In the genomic region with DNA sequence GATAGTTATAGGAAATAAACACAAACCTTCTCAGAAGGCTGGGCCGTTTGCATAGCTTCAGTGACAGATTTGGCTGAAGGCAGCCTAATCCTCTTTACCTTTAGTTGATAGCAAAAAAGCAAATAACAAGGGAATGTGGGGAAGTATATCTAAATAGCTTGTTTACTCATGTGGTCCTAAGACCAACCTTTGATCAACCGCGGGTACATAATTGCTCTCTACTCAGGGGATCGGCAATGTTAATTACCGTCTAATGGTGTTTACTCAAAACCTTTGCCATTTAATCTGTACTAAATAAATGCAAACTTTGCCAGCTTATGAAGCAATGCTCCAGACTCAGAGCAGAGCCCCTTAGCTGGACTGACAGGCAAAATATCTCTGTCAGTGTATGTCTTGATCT, we compare ENCODE assay signal across 24 cellular contexts.
"Had no signal": no experiment of that assay in that cellular context is flagged by ENCODE, and none has a peak within 500 bp of the region (broad histone marks: within the 10 kb centered on the region; RNA-seq: fewer than 3 reads in every experiment).

No MANE protein-coding gene starts in this region.

- H3K27ac Mint-ChIP-seq: activated B cell treated with CpG ODN at 0.5 μM for 24 hours; activated CD4-positive, alpha-beta memory T cell treated with anti-CD3 and anti-CD28 coated beads for 36 hours; activated naive CD4-positive, alpha-beta T cell treated with anti-CD3 and anti-CD28 coated beads, Interleukin-2, amount 50 U/mL, for 72 hours; activated naive CD8-positive, alpha-beta T cell treated with anti-CD3 and anti-CD28 coated beads, Interleukin-2, amount 50 U/mL, for 24 hours; activated T-helper 2 cell treated with anti-CD3 and anti-CD28 coated beads, Interferon-gamma antibody, Interleukin-2, Interleukin-4, amounts not matched to agents 10 μg/mL and 5 μg/mL and 100 μg/mL, durations not matched to agents 14 hours and 24 hours and 36 hours; T-helper 17 cell had no signal

- H3K4me3 ChIP-seq: ascending aorta, K562, Peyer's patch had no signal

- DNase-seq: activated B cell treated with CpG ODN at 0.5 μM for 24 hours; activated CD4-positive, alpha-beta memory T cell treated with anti-CD3 and anti-CD28 coated beads for 36 hours; activated CD4-positive, alpha-beta T cell treated with anti-CD3 and anti-CD28 coated beads for 1 hour; activated CD4-positive, alpha-beta T cell treated with anti-CD3 and anti-CD28 coated beads, Interleukin-2, amount 10 ng/mL, durations not matched to agents 7 days and 5 days; activated CD8-positive, alpha-beta memory T cell treated with anti-CD3 and anti-CD28 coated beads for 24 hours; activated naive CD8-positive, alpha-beta T cell treated with anti-CD3 and anti-CD28 coated beads, Interleukin-2, amount 50 U/mL, for 24 hours; activated T-cell treated with anti-CD3 and anti-CD28 coated beads, Interleukin-2, amount 50 U/mL, for 72 hours; amniotic stem cell; body of pancreas; central memory CD4-positive, alpha-beta T cell; Karpas-422; NCI-H1105 treated with DMSO at 0.1 percent for 48 hours; NCI-H1436 treated with DMSO at 0.1 percent for 48 hours; NCI-H187; NCI-H510A treated with DMSO at 0.1 percent for 48 hours; NCI-H774; Peyer's patch; SHP77; T-helper 17 cell; T-helper 9 cell had no signal

- H3K9me3 Mint-ChIP-seq: activated B cell treated with CpG ODN at 0.5 μM for 24 hours; activated CD4-positive, alpha-beta memory T cell treated with anti-CD3 and anti-CD28 coated beads for 36 hours; activated CD4-positive, alpha-beta T cell treated with anti-CD3 and anti-CD28 coated beads, Interleukin-2, amount 10 ng/mL, durations not matched to agents 7 days and 5 days; activated naive CD4-positive, alpha-beta T cell treated with anti-CD3 and anti-CD28 coated beads, Interleukin-2, amount 50 U/mL, for 72 hours; activated naive CD8-positive, alpha-beta T cell treated with anti-CD3 and anti-CD28 coated beads, Interleukin-2, amount 50 U/mL, for 24 hours; activated T-cell treated with anti-CD3 and anti-CD28 coated beads, Interleukin-2, amount 50 U/mL, for 72 hours; activated T-helper 2 cell treated with anti-CD3 and anti-CD28 coated beads, Interferon-gamma antibody, Interleukin-2, Interleukin-4, amounts not matched to agents 10 μg/mL and 5 μg/mL and 100 μg/mL, durations not matched to agents 14 hours and 24 hours and 36 hours had no signal

- H3K4me1 ChIP-seq: ascending aorta, Peyer's patch had no signal

- H3K27ac ChIP-seq: ascending aorta, body of pancreas, Peyer's patch had no signal

- H3K9me3 ChIP-seq: ascending aorta, body of pancreas, Peyer's patch had no signal

- ATAC-seq: activated naive CD4-positive, alpha-beta T cell treated with anti-CD3 and anti-CD28 coated beads, Interleukin-2, amount 50 U/mL, for 72 hours; activated naive CD8-positive, alpha-beta T cell treated with anti-CD3 and anti-CD28 coated beads, Interleukin-2, amount 50 U/mL, for 24 hours; activated T-cell treated with anti-CD3 and anti-CD28 coated beads, Interleukin-2, amount 50 U/mL, for 72 hours; body of pancreas; K562; T-helper 17 cell had no signal

- H3K27me3 ChIP-seq: ascending aorta, body of pancreas, Peyer's patch had no signal

- H3K4me3 Mint-ChIP-seq: activated B cell treated with CpG ODN at 0.5 μM for 24 hours; activated CD4-positive, alpha-beta memory T cell treated with anti-CD3 and anti-CD28 coated beads for 36 hours; activated CD4-positive, alpha-beta T cell treated with anti-CD3 and anti-CD28 coated beads, Interleukin-2, amount 10 ng/mL, durations not matched to agents 7 days and 5 days; activated naive CD8-positive, alpha-beta T cell treated with anti-CD3 and anti-CD28 coated beads, Interleukin-2, amount 50 U/mL, for 24 hours; activated T-cell treated with anti-CD3 and anti-CD28 coated beads, Interleukin-2, amount 50 U/mL, for 72 hours; T-helper 17 cell had no signal

- H3K27me3 Mint-ChIP-seq: activated B cell treated with CpG ODN at 0.5 μM for 24 hours; activated CD4-positive, alpha-beta memory T cell treated with anti-CD3 and anti-CD28 coated beads for 36 hours; activated CD4-positive, alpha-beta T cell treated with anti-CD3 and anti-CD28 coated beads, Interleukin-2, amount 10 ng/mL, durations not matched to agents 7 days and 5 days; activated naive CD8-positive, alpha-beta T cell treated with anti-CD3 and anti-CD28 coated beads, Interleukin-2, amount 50 U/mL, for 24 hours; T-helper 17 cell had no signal
